ENCODE assay signal across 15 cellular contexts in genomic region chr5:33043598-33043997, GRCh38.
DNase-seq lines count a peak whose midpoint lies in the region; ATAC-seq, FAIRE-seq and TF ChIP-seq lines count a peak whose summit lies in the region.
"Had no signal": no experiment of that assay in that cellular context is flagged by ENCODE, and none has a peak within 500 bp of the region (broad histone marks: within the 10 kb centered on the region; RNA-seq: fewer than 3 reads in every experiment).

No MANE protein-coding gene starts in this region.

- no TSS peak for BruUV-seq in HCT116 (replicated peaks; lab: Mats Ljungman, UMichigan)

- H3K4me3 ChIP-seq in HCT116 (replicated peaks in 1 of 2; ENCODE audit: low read depth in 1 of 2, low read length in 2 of 2): no peak overlapping the region
- H3K4me3 ChIP-seq in bronchial epithelial cell (ENCODE audit: low read depth, low read length): no peak overlapping the region
- no peak overlapping the region for H3K4me3 ChIP-seq in Karpas-422 (ENCODE audit: low read length)
- H3K4me3 ChIP-seq: BLaER1, GM12878 had no signal

- H3K36me3 ChIP-seq in HCT116 (ENCODE audit: control insufficient read depth in 1 of 2, insufficient read depth in 2 of 2, low read length in 2 of 2): no peaks in the 10 kb centered on the region
- H3K36me3 ChIP-seq in bronchial epithelial cell (ENCODE audit: control insufficient read depth, insufficient read depth, low read length): no peaks in the 10 kb centered on the region
- H3K36me3 ChIP-seq in Karpas-422 (ENCODE audit: insufficient read depth, low read length): no peaks in the 10 kb centered on the region
- H3K36me3 ChIP-seq: BLaER1 had no signal

- RAD21 ChIA-PET in HCT116 (lab: Charles Lee; ENCODE audit: low non-redundant PET in 1 of 2, low total read pairs in 2 of 2, uncharacterized antibody in 2 of 2, unreplicated experiment in 2 of 2): no interaction called here

- DNase-seq in HCT116 (ENCODE audit: low read depth, low spot score) (no peak), M059J (ENCODE audit: low read depth) (peak; percentile 56), bronchial epithelial cell (ENCODE audit: low read depth) (peak; percentile 26), renal cortical epithelial cell (ENCODE audit: low read depth) (peak; percentile 16), NCI-H82 treated with DMSO at 0.1 percent for 48 hours (lab: John Stamatoyannopoulos, UW; ENCODE audit: unreplicated experiment) (no peak), Karpas-422 (no peak), NCI-H2196 treated with DMSO at 0.1 percent for 48 hours (lab: John Stamatoyannopoulos, UW; ENCODE audit: unreplicated experiment) (no peak), NCI-H128 (lab: John Stamatoyannopoulos, UW; ENCODE audit: unreplicated experiment) (no peak)
- DNase-seq: AML-193; CD4-positive, CD25-positive, alpha-beta regulatory T cell; DMS53; HCEC 1CT had no signal

- H3K9me3 ChIP-seq in HCT116 (ENCODE audit: control insufficient read depth in 1 of 2, insufficient read depth in 1 of 2, low read depth in 1 of 2, low read length in 2 of 2) (0 out of 4 replicates have a peak, but pooled peaks cover 0 to 3% of the 10 kb centered on the region in 2 experiments), Karpas-422 (ENCODE audit: low read length) (peaks cover 2% of the 10 kb centered on the region; the same call in 1 of the 2 replicates)

- TF ChIP-seq CTCF in HCT116 (IDR thresholded peaks at IDR 0.05 in 2 of 3, conservative IDR thresholded peaks at IDR 0.05 in 1 of 3; ENCODE audit: borderline replicate concordance in 1 of 3, insufficient read depth in 1 of 3, low read depth in 2 of 3, low read length in 2 of 3) (no peak), bronchial epithelial cell (IDR thresholded peaks at IDR 0.05; ENCODE audit: insufficient read depth, low read length, severe bottlenecking) (no peak)

- H3K9ac ChIP-seq in HCT116 (ENCODE audit: low read length): no peak overlapping the region
- no peak overlapping the region for H3K9ac ChIP-seq in Karpas-422 (ENCODE audit: low read length)
- H3K9ac ChIP-seq: BLaER1 had no signal

- FAIRE-seq in bronchial epithelial cell (lab: Jason Lieb, UNC): no peak
- FAIRE-seq: GM12878, GM18507 had no signal

- intact Hi-C loops in HCT116 (cut with micrococcal nuclease): no loop called here

- H4K20me1 ChIP-seq in HCT116 (ENCODE audit: insufficient read depth) (no peaks in the 10 kb centered on the region), Karpas-422 (ENCODE audit: insufficient read depth, low read depth, low read length) (no peaks in the 10 kb centered on the region)
- H4K20me1 ChIP-seq: BLaER1 had no signal

- H3K4me2 ChIP-seq in HCT116 (ENCODE audit: low read length): 0 out of 2 replicates have a peak overlapping the region, but pooled peaks have one; percentile 11
- no peak overlapping the region for H3K4me2 ChIP-seq in Karpas-422 (ENCODE audit: low read depth, low read length, poor library complexity, severe bottlenecking)
- H3K4me2 ChIP-seq: BLaER1 had no signal

- no peak for TF ChIP-seq RAD21 in HCT116 (IDR thresholded peaks at IDR 0.05; ENCODE audit: low read depth)

- no peak for ATAC-seq in HCT116
- ATAC-seq: GM12878 had no signal

- no peak overlapping the region for H2AFZ ChIP-seq in HCT116 (ENCODE audit: low read depth, low read length, poor library complexity, severe bottlenecking)
- no peak overlapping the region for H2AFZ ChIP-seq in Karpas-422 (ENCODE audit: low read length)

- POLR2A ChIA-PET in HCT116 (lab: Charles Lee): no interaction called here

- H3K79me2 ChIP-seq in HCT116 (ENCODE audit: insufficient read depth, low read length) (no peaks in the 10 kb centered on the region), Karpas-422 (ENCODE audit: low read length) (no peaks in the 10 kb centered on the region)

- no peaks in the 10 kb centered on the region for H3K9me2 ChIP-seq in HCT116 (ENCODE audit: insufficient read depth)
- no peaks in the 10 kb centered on the region for H3K9me2 ChIP-seq in Karpas-422 (replicated peaks; ENCODE audit: insufficient read depth, low read length)

- CTCF ChIA-PET in HCT116 (lab: Charles Lee): no interaction called here

- peaks cover 0 to 20% of the 10 kb centered on the region in 2 experiments; a peak in 3 of 4 replicates for H3K4me1 ChIP-seq in HCT116 (ENCODE audit: control insufficient read depth in 1 of 2, insufficient read depth in 2 of 2, low read length in 2 of 2)
- H3K4me1 ChIP-seq in Karpas-422 (ENCODE audit: low read length): no peaks in the 10 kb centered on the region
- H3K4me1 ChIP-seq: BLaER1 had no signal

- TF ChIP-seq POLR2A in HCT116 (IDR thresholded peaks at IDR 0.05; ENCODE audit: borderline replicate concordance, extremely low read depth, insufficient read depth, insufficient read length): no peak

- no peak overlapping the region for H3K27ac ChIP-seq in HCT116 (ENCODE audit: low read depth, low read length)
- no peak overlapping the region for H3K27ac ChIP-seq in Karpas-422 (ENCODE audit: low read length)
- H3K27ac ChIP-seq: BLaER1 had no signal

- H3K27me3 ChIP-seq in HCT116 (ENCODE audit: insufficient read depth, low read length) (no peaks in the 10 kb centered on the region), bronchial epithelial cell (ENCODE audit: control insufficient read depth, insufficient read depth, low read length) (no peaks in the 10 kb centered on the region), Karpas-422 (ENCODE audit: low read length) (no peaks in the 10 kb centered on the region)
- H3K27me3 ChIP-seq: BLaER1 had no signal

TF ChIP-seq in HCT116, 20 proteins besides CTCF, POLR2A, EP300 and RAD21:
- TF ChIP-seq POLR2AphosphoS5 (IDR thresholded peaks at IDR 0.05; ENCODE audit: low read depth, low read length) (no peak), ZFX (IDR thresholded peaks at IDR 0.05) (no peak), EZH2phosphoT487 (IDR thresholded peaks at IDR 0.05; ENCODE audit: borderline replicate concordance) (no peak), CBX3 (IDR thresholded peaks at IDR 0.05; ENCODE audit: low read depth) (no peak), EGR1 (IDR thresholded peaks at IDR 0.05; ENCODE audit: low read depth) (no peak), YY1 (IDR thresholded peaks at IDR 0.05; ENCODE audit: extremely low read depth, insufficient replicate concordance, low read depth, low read length) (no peak), ZNF274 (IDR thresholded peaks at IDR 0.05; ENCODE audit: low read depth, low read length) (no peak), EZH2 (IDR thresholded peaks at IDR 0.05) (no peak)
- TF ChIP-seq, protein P1, sequence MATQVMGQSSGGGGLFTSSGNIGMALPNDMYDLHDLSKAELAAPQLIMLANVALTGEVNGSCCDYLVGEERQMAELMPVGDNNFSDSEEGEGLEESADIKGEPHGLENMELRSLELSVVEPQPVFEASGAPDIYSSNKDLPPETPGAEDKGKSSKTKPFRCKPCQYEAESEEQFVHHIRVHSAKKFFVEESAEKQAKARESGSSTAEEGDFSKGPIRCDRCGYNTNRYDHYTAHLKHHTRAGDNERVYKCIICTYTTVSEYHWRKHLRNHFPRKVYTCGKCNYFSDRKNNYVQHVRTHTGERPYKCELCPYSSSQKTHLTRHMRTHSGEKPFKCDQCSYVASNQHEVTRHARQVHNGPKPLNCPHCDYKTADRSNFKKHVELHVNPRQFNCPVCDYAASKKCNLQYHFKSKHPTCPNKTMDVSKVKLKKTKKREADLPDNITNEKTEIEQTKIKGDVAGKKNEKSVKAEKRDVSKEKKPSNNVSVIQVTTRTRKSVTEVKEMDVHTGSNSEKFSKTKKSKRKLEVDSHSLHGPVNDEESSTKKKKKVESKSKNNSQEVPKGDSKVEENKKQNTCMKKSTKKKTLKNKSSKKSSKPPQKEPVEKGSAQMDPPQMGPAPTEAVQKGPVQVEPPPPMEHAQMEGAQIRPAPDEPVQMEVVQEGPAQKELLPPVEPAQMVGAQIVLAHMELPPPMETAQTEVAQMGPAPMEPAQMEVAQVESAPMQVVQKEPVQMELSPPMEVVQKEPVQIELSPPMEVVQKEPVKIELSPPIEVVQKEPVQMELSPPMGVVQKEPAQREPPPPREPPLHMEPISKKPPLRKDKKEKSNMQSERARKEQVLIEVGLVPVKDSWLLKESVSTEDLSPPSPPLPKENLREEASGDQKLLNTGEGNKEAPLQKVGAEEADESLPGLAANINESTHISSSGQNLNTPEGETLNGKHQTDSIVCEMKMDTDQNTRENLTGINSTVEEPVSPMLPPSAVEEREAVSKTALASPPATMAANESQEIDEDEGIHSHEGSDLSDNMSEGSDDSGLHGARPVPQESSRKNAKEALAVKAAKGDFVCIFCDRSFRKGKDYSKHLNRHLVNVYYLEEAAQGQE (IDR thresholded peaks at IDR 0.05; ENCODE audit: low read depth): no peak

Comparison
In these comparisons a context has a peak if more than half of its experiments do, and no peak if none do; other contexts are left out.
1. DNase-seq: peak in M059J (single experiment), bronchial epithelial cell (single experiment) and renal cortical epithelial cell (single experiment); none in HCT116 (single experiment), NCI-H82 treated with DMSO at 0.1 percent for 48 hours (single experiment), Karpas-422 (single experiment), NCI-H2196 treated with DMSO at 0.1 percent for 48 hours (single experiment) and NCI-H128 (single experiment).